14 cellular contexts compared by ENCODE assay signal in genomic region chr17:118339-118917, GRCh38. TPM values are rescaled to one million over a fixed set of nuclear protein-coding genes. Genes with fewer than 3 reads are reported as not detected.
A peak's percentile ranks its signal among the peaks of the same experiment; 100 is the strongest.
DNase-seq lines count a peak whose midpoint lies in the region; ATAC-seq and TF ChIP-seq lines count a peak whose summit lies in the region.
"Not testable (repeated sequence)": the region's sequence is repeated elsewhere in the genome, so short reads cannot be mapped to it uniquely, and the experiment has no call there.
"Had no signal": no experiment of that assay in that cellular context is flagged by ENCODE, and none has a peak within 500 bp of the region (broad histone marks: within the 10 kb centered on the region; RNA-seq: fewer than 3 reads in every experiment).

No MANE protein-coding gene starts in this region.

- not testable (repeated sequence) for H3K4me3 Mint-ChIP-seq in CD8-positive, alpha-beta T cell; endodermal cell; immature natural killer cell; natural killer cell treated with Interleukin-12 subunit alpha and Interleukin-12 subunit beta and Interleukin-15 and Interleukin-18, amount 100 ng/mL, for 72 hours

- not testable (repeated sequence) for H3K79me2 ChIP-seq in SU-DHL-6 (ENCODE audit: insufficient read depth, low read length)

- not testable (repeated sequence) for H3K36me3 ChIP-seq in CD8-positive, alpha-beta T cell (ENCODE audit: insufficient read depth, low read length); SU-DHL-6 (ENCODE audit: low read length); ascending aorta; endodermal cell (ENCODE audit: control insufficient read depth, insufficient read depth, low read length)

- not testable (repeated sequence) for H3K9me3 Mint-ChIP-seq in CD8-positive, alpha-beta T cell; endodermal cell; immature natural killer cell; natural killer cell treated with Interleukin-12 subunit alpha and Interleukin-12 subunit beta and Interleukin-15 and Interleukin-18, amount 100 ng/mL, for 72 hours

- not testable (repeated sequence) for H3K4me2 ChIP-seq in SU-DHL-6 (ENCODE audit: low read depth, low read length, poor library complexity, severe bottlenecking)

- H3K27me3 ChIP-seq in CD8-positive, alpha-beta T cell (ENCODE audit: insufficient read depth, low read length); HL-60 (ENCODE audit: insufficient read depth, poor library complexity, severe bottlenecking); SU-DHL-6 (ENCODE audit: low read length); ascending aorta; endodermal cell (ENCODE audit: control insufficient read depth, insufficient read depth, low read length, poor library complexity, severe bottlenecking): not testable (repeated sequence)

- H3F3A ChIP-seq in SU-DHL-6 (ENCODE audit: insufficient read depth): not testable (repeated sequence)

- TF ChIP-seq CTCF in CD8-positive, alpha-beta T cell (IDR thresholded peaks at IDR 0.05): peak; percentile 23
- not testable (repeated sequence) for TF ChIP-seq CTCF in HL-60 (IDR thresholded peaks at IDR 0.05; ENCODE audit: insufficient read depth, low read length)
- TF ChIP-seq CTCF in SU-DHL-6 (IDR thresholded peaks at IDR 0.05; ENCODE audit: insufficient read depth, low read length, poor library complexity, severe bottlenecking) (peak; percentile 75), ascending aorta (IDR thresholded peaks at IDR 0.05) (peak in 2 of 3 experiments; percentile 16 to 25), endodermal cell (conservative IDR thresholded peaks at IDR 0.05) (peak; percentile 56)

- not testable (repeated sequence) for H3K4me3 ChIP-seq in CD8-positive, alpha-beta T cell (ENCODE audit: low read depth, low read length); HL-60 (replicated peaks; ENCODE audit: insufficient read depth, low read length); SU-DHL-6 (ENCODE audit: insufficient read depth, low read length, poor library complexity, severe bottlenecking); ascending aorta; endodermal cell (ENCODE audit: low read length)

- not testable (repeated sequence) for H3K27me3 Mint-ChIP-seq in CD8-positive, alpha-beta T cell (ENCODE audit: low read depth); endodermal cell (ENCODE audit: insufficient read depth); immature natural killer cell (ENCODE audit: low read depth in 3 of 3); natural killer cell treated with Interleukin-12 subunit alpha and Interleukin-12 subunit beta and Interleukin-15 and Interleukin-18, amount 100 ng/mL, for 72 hours

- H3K9me3 ChIP-seq in CD8-positive, alpha-beta T cell (ENCODE audit: low read length); SU-DHL-6 (ENCODE audit: insufficient read depth, low read length); ascending aorta; endodermal cell (ENCODE audit: control insufficient read depth, low read length): not testable (repeated sequence)

- not testable (repeated sequence) for H3K36me3 Mint-ChIP-seq in CD8-positive, alpha-beta T cell; endodermal cell (ENCODE audit: low read depth); immature natural killer cell; natural killer cell treated with Interleukin-12 subunit alpha and Interleukin-12 subunit beta and Interleukin-15 and Interleukin-18, amount 100 ng/mL, for 72 hours

- not testable (repeated sequence) for H3K4me1 ChIP-seq in CD8-positive, alpha-beta T cell (ENCODE audit: insufficient read depth, low read length); ascending aorta; endodermal cell (ENCODE audit: control insufficient read depth, insufficient read depth, low read length)

- POLR2A ChIA-PET in CD8-positive, alpha-beta T cell (lab: Charles Lee): not testable (repeated sequence)

- H3K9me2 ChIP-seq in SU-DHL-6 (replicated peaks; ENCODE audit: insufficient read depth, low read length): not testable (repeated sequence)

- peak in 1 of 7 experiments; percentile 45 for DNase-seq in CD8-positive, alpha-beta T cell
- DNase-seq in HL-60 (ENCODE audit: low read depth in 1 of 2, low spot score in 1 of 2): peak; percentile 6 to 52
- not testable (repeated sequence) for DNase-seq in ascending aorta (ENCODE audit: low spot score in 2 of 2)
- DNase-seq in endodermal cell: peak; percentile 48
- peak; percentile 13 to 72 (median 64) for DNase-seq in immature natural killer cell
- peak; percentile 73 for DNase-seq in natural killer cell treated with Interleukin-12 subunit alpha and Interleukin-12 subunit beta and Interleukin-15 and Interleukin-18, amount 100 ng/mL, for 72 hours (ENCODE audit: low spot score)
- DNase-seq in stimulated activated CD4-positive, alpha-beta T cell treated with anti-CD3 and anti-CD28 coated beads, Interleukin-4, amount 100 ng/mL, for 24 hours: peak; percentile 74

- WGBS in endodermal cell (ENCODE audit: insufficient coverage in 1 of 2, insufficient read length in 1 of 2), 2 experiments: 18% methylated on average over 9 of the region's 20 CpGs; no CpG with 5 or more reads in 1 of the 2 experiments

- not testable (repeated sequence) for H3K27ac Mint-ChIP-seq in CD8-positive, alpha-beta T cell; endodermal cell; immature natural killer cell; natural killer cell treated with Interleukin-12 subunit alpha and Interleukin-12 subunit beta and Interleukin-15 and Interleukin-18, amount 100 ng/mL, for 72 hours

- H3K9ac ChIP-seq in SU-DHL-6 (ENCODE audit: low read length); endodermal cell (ENCODE audit: extremely low read depth, low read length, poor library complexity, severe bottlenecking): not testable (repeated sequence)

- not testable (repeated sequence) for H3K27ac ChIP-seq in CD8-positive, alpha-beta T cell (ENCODE audit: low read depth, low read length); HL-60 (replicated peaks); SU-DHL-6 (ENCODE audit: low read depth, low read length); ascending aorta; endodermal cell (ENCODE audit: low read depth, low read length)

- CTCF ChIA-PET in CD8-positive, alpha-beta T cell (lab: Charles Lee): not testable (repeated sequence)

- not testable (repeated sequence) for H2AFZ ChIP-seq in SU-DHL-6 (ENCODE audit: low read depth, low read length, severe bottlenecking)

- not testable (repeated sequence) for ATAC-seq in CD8-positive, alpha-beta T cell; natural killer cell treated with Interleukin-12 subunit alpha and Interleukin-12 subunit beta and Interleukin-15 and Interleukin-18, amount 100 ng/mL, for 72 hours

- not testable (repeated sequence) for H3K4me1 Mint-ChIP-seq in CD8-positive, alpha-beta T cell (ENCODE audit: low read depth); endodermal cell; immature natural killer cell; natural killer cell treated with Interleukin-12 subunit alpha and Interleukin-12 subunit beta and Interleukin-15 and Interleukin-18, amount 100 ng/mL, for 72 hours (ENCODE audit: low read depth in 2 of 2)

- not testable (repeated sequence) for H4K20me1 ChIP-seq in SU-DHL-6 (ENCODE audit: low read depth, low read length)

- intact Hi-C loops in CD8-positive, alpha-beta T cell (cut with DNase I, micrococcal nuclease); ascending aorta (cut with DNase I): not testable (repeated sequence)

RNA-seq across cellular contexts. Expression of gene SCGB1C2, which starts 18.9 kb away (rescaled TPM):
- total RNA-seq in CD8-positive, alpha-beta T cell: not detected
- total RNA-seq in ascending aorta (not detected), endodermal cell (not detected)
- not detected for polyA plus RNA-seq in endodermal cell (2013, experiment 1 of 2)
- polyA plus RNA-seq in endodermal cell (2013, experiment 2 of 2): not detected
- polyA plus RNA-seq in immature natural killer cell: not detected
- total RNA-seq in natural killer cell treated with Interleukin-12 subunit alpha and Interleukin-12 subunit beta and Interleukin-15 and Interleukin-18, amount 100 ng/mL, for 72 hours: not detected
- total RNA-seq: cardiac septum; CD8-positive, alpha-beta memory T cell; sigmoid colon; T-helper 1 cell treated with Interleukin-12 subunit alpha and Interleukin-12 subunit beta and Interleukin-4 antibody, amounts not matched to agents 30 ng/mL and 1 ng/mL, for 36 hours; testis had no signal
- polyA plus RNA-seq: CD8-positive, alpha-beta memory T cell; keratinocyte; sigmoid colon had no signal
